ENCODE assay signal across 11 cellular contexts in genomic region chr9:109887079-109887478, GRCh38.
DNase-seq lines count a peak whose midpoint lies in the region; ATAC-seq, FAIRE-seq and TF ChIP-seq lines count a peak whose summit lies in the region.
"Had no signal": no experiment of that assay in that cellular context is flagged by ENCODE, and none has a peak within 500 bp of the region (broad histone marks: within the 10 kb centered on the region; RNA-seq: fewer than 3 reads in every experiment).

No MANE protein-coding gene starts in this region.

- ATAC-seq in HG03095 (IDR thresholded peaks at IDR 0.05; ENCODE audit: unreplicated experiment) = peak; percentile 34
- no peak for ATAC-seq in activated naive CD8-positive, alpha-beta T cell treated with anti-CD3 and anti-CD28 coated beads, Interleukin-2, amount 10 ng/mL, durations not matched to agents 7 days and 5 days (ENCODE audit: low read depth)
- no peak for ATAC-seq in GM21528 (IDR thresholded peaks at IDR 0.05; ENCODE audit: low FRiP score, unreplicated experiment)

- no peaks in the 10 kb centered on the region for H3K9me3 Mint-ChIP-seq in activated naive CD8-positive, alpha-beta T cell treated with anti-CD3 and anti-CD28 coated beads, Interleukin-2, amount 10 ng/mL, durations not matched to agents 7 days and 5 days
- no peaks in the 10 kb centered on the region for H3K9me3 Mint-ChIP-seq in immature natural killer cell

- H3K9me1 ChIP-seq in keratinocyte (ENCODE audit: control insufficient read depth, extremely low read depth, insufficient read depth, low read length) = no peaks in the 10 kb centered on the region

- POLR2A ChIA-PET in activated naive CD8-positive, alpha-beta T cell treated with anti-CD3 and anti-CD28 coated beads, Interleukin-2, amount 10 ng/mL, durations not matched to agents 7 days and 5 days (lab: Charles Lee) = no interaction called here

- no peaks in the 10 kb centered on the region for H3K36me3 Mint-ChIP-seq in activated naive CD8-positive, alpha-beta T cell treated with anti-CD3 and anti-CD28 coated beads, Interleukin-2, amount 10 ng/mL, durations not matched to agents 7 days and 5 days
- H3K36me3 Mint-ChIP-seq in immature natural killer cell = no peaks in the 10 kb centered on the region

- H3K36me3 ChIP-seq in keratinocyte (ENCODE audit: control insufficient read depth in 2 of 2, extremely low read depth in 1 of 2, insufficient read depth in 2 of 2, low read length in 2 of 2) = no peaks in the 10 kb centered on the region

- H3K27ac ChIP-seq in keratinocyte (ENCODE audit: control insufficient read depth, insufficient read depth, low read length) = peak overlapping the region; percentile 29
- H3K27ac ChIP-seq: testis had no signal

- peak overlapping the region; percentile 19 for H3K4me2 ChIP-seq in keratinocyte (ENCODE audit: control insufficient read depth, extremely low read depth, insufficient read depth, low read depth, low read length)

- no peaks in the 10 kb centered on the region for H3K27me3 ChIP-seq in keratinocyte (ENCODE audit: control insufficient read depth, extremely low read depth, insufficient read depth, low read length)
- H3K27me3 ChIP-seq: testis had no signal

- peaks cover 17% of the 10 kb centered on the region for H3K4me1 Mint-ChIP-seq in activated naive CD8-positive, alpha-beta T cell treated with anti-CD3 and anti-CD28 coated beads, Interleukin-2, amount 10 ng/mL, durations not matched to agents 7 days and 5 days
- peaks cover 0 to 7% of the 10 kb centered on the region in 2 donors for H3K4me1 Mint-ChIP-seq in immature natural killer cell

- dilution Hi-C loops in keratinocyte (cut with MboI; ENCODE audit: extremely low pct_ligation_motif_present, low sequenced_read_pairs) = no loop called here

- no peak overlapping the region for H2AFZ ChIP-seq in keratinocyte (ENCODE audit: control insufficient read depth, low read length)

- peak overlapping the region; percentile 12 for H3K4me3 Mint-ChIP-seq in activated naive CD8-positive, alpha-beta T cell treated with anti-CD3 and anti-CD28 coated beads, Interleukin-2, amount 10 ng/mL, durations not matched to agents 7 days and 5 days
- no peak overlapping the region for H3K4me3 Mint-ChIP-seq in immature natural killer cell

- no peak overlapping the region for H3K27ac Mint-ChIP-seq in activated naive CD8-positive, alpha-beta T cell treated with anti-CD3 and anti-CD28 coated beads, Interleukin-2, amount 10 ng/mL, durations not matched to agents 7 days and 5 days
- no peak overlapping the region for H3K27ac Mint-ChIP-seq in immature natural killer cell

- H3K4me1 ChIP-seq in keratinocyte (ENCODE audit: control insufficient read depth, extremely low read depth, insufficient read depth, low read length) = peaks cover 37% of the 10 kb centered on the region
- H3K4me1 ChIP-seq: testis had no signal

- H3K9ac ChIP-seq in keratinocyte (ENCODE audit: control insufficient read depth, extremely low read depth, insufficient read depth, low read length) = no peak overlapping the region

- no peaks in the 10 kb centered on the region for H3K79me2 ChIP-seq in keratinocyte (ENCODE audit: control insufficient read depth, insufficient read depth, low read length)

- H3K9me3 ChIP-seq in keratinocyte (ENCODE audit: control insufficient read depth, low read depth, low read length) = no peaks in the 10 kb centered on the region
- H3K9me3 ChIP-seq: testis had no signal

- H3K27me3 Mint-ChIP-seq in activated naive CD8-positive, alpha-beta T cell treated with anti-CD3 and anti-CD28 coated beads, Interleukin-2, amount 10 ng/mL, durations not matched to agents 7 days and 5 days = no peaks in the 10 kb centered on the region
- peaks cover 0 to 3% (median 3%) of the 10 kb centered on the region in 3 donors for H3K27me3 Mint-ChIP-seq in immature natural killer cell (ENCODE audit: low read depth in 3 of 3)

- H3K4me3 ChIP-seq in keratinocyte (ENCODE audit: control insufficient read depth in 2 of 3, extremely low read depth in 1 of 3, insufficient read depth in 2 of 3, low read depth in 1 of 3, low read length in 3 of 3) = no peak overlapping the region
- H3K4me3 ChIP-seq: testis had no signal

- peak; percentile 20 for FAIRE-seq in GM12891 (lab: Jason Lieb, UNC)
- peak; percentile 71 for FAIRE-seq in keratinocyte (lab: Jason Lieb, UNC)

- no peaks in the 10 kb centered on the region for H4K20me1 ChIP-seq in keratinocyte (ENCODE audit: control insufficient read depth, extremely low read depth, insufficient read depth, low read length)

- no peak for TF ChIP-seq CTCF in keratinocyte (optimal IDR thresholded peaks at IDR 0.05 in 1 of 3, IDR thresholded peaks at IDR 0.05 in 1 of 3, conservative IDR thresholded peaks at IDR 0.05 in 1 of 3; ENCODE audit: extremely low read depth in 1 of 3, insufficient read depth in 2 of 3, low read length in 3 of 3)

- DNase-seq in GM12891 (ENCODE audit: insufficient read length, low spot score) (no peak), keratinocyte (ENCODE audit: low read depth, low spot score) (no peak), 8988T (no peak), immature natural killer cell (no peak), DMS53 treated with DMSO at 0.1 percent for 48 hours (lab: John Stamatoyannopoulos, UW; ENCODE audit: unreplicated experiment) (no peak)
- DNase-seq in activated naive CD8-positive, alpha-beta T cell treated with anti-CD3 and anti-CD28 coated beads, Interleukin-2, amount 10 ng/mL, durations not matched to agents 7 days and 5 days = no peak
- DNase-seq: GF-D8, NCI-H774 had no signal

- no peak for TF ChIP-seq POLR2A in GM12891 (IDR thresholded peaks at IDR 0.05; ENCODE audit: low read depth, low read length)

TF ChIP-seq in GM12891, 5 proteins besides CTCF, POLR2A, EP300 and RAD21:
- TF ChIP-seq SPI1 (IDR thresholded peaks at IDR 0.05; ENCODE audit: low read depth, low read length) = no peak
- no peak for TF ChIP-seq TAF1 (IDR thresholded peaks at IDR 0.05; ENCODE audit: low read depth, low read length)
- TF ChIP-seq PAX5 (IDR thresholded peaks at IDR 0.05; ENCODE audit: insufficient read depth, low read length, severe bottlenecking) = no peak
- TF ChIP-seq POU2F2 (IDR thresholded peaks at IDR 0.05; ENCODE audit: low read depth, low read length) = no peak
- no peak for TF ChIP-seq POLR2AphosphoS5 (IDR thresholded peaks at IDR 0.05; ENCODE audit: low read depth, low read length)
TF ChIP-seq in GM12891: peak in this region for 0.
